12 cellular contexts compared by ENCODE assay signal in the genomic region with DNA sequence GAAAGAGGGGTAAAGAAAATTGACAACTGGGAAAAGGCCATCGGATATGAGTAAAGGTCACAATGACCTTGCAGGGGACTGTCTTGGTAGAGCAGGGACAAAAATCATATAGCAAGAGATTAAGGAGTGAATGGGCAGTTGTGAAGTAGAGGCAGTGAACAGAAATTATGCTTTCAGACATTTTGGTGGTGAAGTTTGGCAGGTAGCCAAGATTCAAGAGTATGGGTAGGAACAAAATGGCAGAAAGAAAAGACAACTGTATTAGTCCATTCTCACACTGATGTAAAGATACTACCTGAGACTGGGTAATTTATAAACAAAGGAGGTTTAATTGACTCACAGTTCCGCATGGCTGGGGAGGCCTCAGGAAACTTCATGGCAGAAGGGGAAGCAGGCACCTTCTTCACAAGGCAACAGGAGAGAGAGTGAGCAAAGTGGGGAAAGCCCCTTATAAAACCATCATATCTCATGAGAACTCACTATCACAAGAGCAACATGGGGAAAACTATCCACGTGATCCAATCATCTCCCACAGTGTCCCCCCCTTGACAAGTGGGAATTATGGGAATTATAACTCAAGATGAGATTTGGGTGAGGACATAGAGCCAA.
"Had no signal": no experiment of that assay in that cellular context is flagged by ENCODE, and none has a peak within 500 bp of the region (broad histone marks: within the 10 kb centered on the region; RNA-seq: fewer than 3 reads in every experiment).

No MANE protein-coding gene starts in this region.

- H3K79me2 ChIP-seq: hepatocyte had no signal

- H3K4me2 ChIP-seq: hepatocyte had no signal

- H3K27me3 ChIP-seq: hepatocyte had no signal

- H3K27ac ChIP-seq: hepatocyte had no signal

- H2AFZ ChIP-seq: hepatocyte had no signal

- H3K4me3 ChIP-seq: hepatocyte had no signal

- DNase-seq: activated CD4-positive, alpha-beta memory T cell treated with anti-CD3 and anti-CD28 coated beads for 36 hours; activated CD4-positive, alpha-beta T cell treated with anti-CD3 and anti-CD28 coated beads for 1 hour; activated naive CD8-positive, alpha-beta T cell treated with anti-CD3 and anti-CD28 coated beads, Interleukin-2, amount 10 ng/mL, durations not matched to agents 7 days and 5 days; activated T-cell treated with anti-CD3 and anti-CD28 coated beads, Interleukin-2, amount 50 U/mL, for 48 hours; anterior cingulate cortex; dermis blood vessel endothelial cell; endodermal cell; mesendoderm; nephron progenitor cell; stimulated activated CD4-positive, alpha-beta T cell treated with anti-CD3 and anti-CD28 coated beads, Interleukin-4, amount 100 ng/mL, for 1 hour; stimulated activated CD8-positive, alpha-beta memory T cell treated with anti-CD3 and anti-CD28 coated beads, Interleukin-4, amount 100 ng/mL, for 48 hours had no signal
